Comparison of ENCODE assay signal across 1 cellular context in genomic region chr1:183567584-183567983, GRCh38.
TF ChIP-seq lines count a peak whose summit lies in the region.

No MANE protein-coding gene starts in this region.

TF ChIP-seq in K562, 482 proteins besides CTCF, POLR2A, EP300 and RAD21 (continued from another document and continues in another):
- no peak for TF ChIP-seq STAT6 (CRISPR knock-in tag; IDR thresholded peaks at IDR 0.05)
- TF ChIP-seq FOXA3 (CRISPR knock-in tag; conservative IDR thresholded peaks at IDR 0.05 in 1 of 2, IDR thresholded peaks at IDR 0.05 in 1 of 2), result no peak
- no peak for TF ChIP-seq GATA2 (CRISPR knock-in tag; IDR thresholded peaks at IDR 0.05)
- no peak for TF ChIP-seq GTF2E2 (tag; IDR thresholded peaks at IDR 0.05)
- no peak for TF ChIP-seq ZBTB33 (CRISPR knock-in tag; IDR thresholded peaks at IDR 0.05)
- peak; percentile 72 for TF ChIP-seq ATF7 (IDR thresholded peaks at IDR 0.05)
- TF ChIP-seq GATAD2B (IDR thresholded peaks at IDR 0.05; ENCODE audit: borderline replicate concordance), result no peak
- TF ChIP-seq ZBTB9 (CRISPR knock-in tag; IDR thresholded peaks at IDR 0.05), result no peak
- TF ChIP-seq ZFX (CRISPR knock-in tag; IDR thresholded peaks at IDR 0.05), result peak; percentile 25; the same call in 1 of the 2 replicates
- TF ChIP-seq ZFP36 (IDR thresholded peaks at IDR 0.05; ENCODE audit: low read depth, low read length, partially characterized antibody), result no peak
- no peak for TF ChIP-seq ZBED1 (IDR thresholded peaks at IDR 0.05)
- no peak for TF ChIP-seq STAG1 (CRISPR knock-in tag; IDR thresholded peaks at IDR 0.05; ENCODE audit: borderline replicate concordance)
- no peak for TF ChIP-seq ZNF785 (CRISPR knock-in tag; IDR thresholded peaks at IDR 0.05)
- no peak for TF ChIP-seq ZBTB1 (CRISPR knock-in tag; IDR thresholded peaks at IDR 0.05; ENCODE audit: borderline replicate concordance, low read depth)
- TF ChIP-seq THAP7 (CRISPR knock-in tag; IDR thresholded peaks at IDR 0.05), result no peak
- TF ChIP-seq DNMT1 (IDR thresholded peaks at IDR 0.05), result no peak
- no peak for TF ChIP-seq ZNF764 (CRISPR knock-in tag; IDR thresholded peaks at IDR 0.05; ENCODE audit: low read depth)
- no peak for TF ChIP-seq SNAPC5 (CRISPR knock-in tag; IDR thresholded peaks at IDR 0.05)
- TF ChIP-seq TSC22D4 (tag; IDR thresholded peaks at IDR 0.05), result no peak
- no peak for TF ChIP-seq ZNF146 (CRISPR knock-in tag; IDR thresholded peaks at IDR 0.05; ENCODE audit: unreplicated experiment)
- TF ChIP-seq CREBBP (IDR thresholded peaks at IDR 0.05; ENCODE audit: low read depth, low read length), result no peak
- no peak for TF ChIP-seq FOXP1 (CRISPR knock-in tag; IDR thresholded peaks at IDR 0.05)
- no peak for TF ChIP-seq NFRKB (IDR thresholded peaks at IDR 0.05; ENCODE audit: low read depth)
- no peak for TF ChIP-seq DEAF1 (CRISPR knock-in tag; IDR thresholded peaks at IDR 0.05)
- no peak for TF ChIP-seq ZKSCAN8 (CRISPR knock-in tag; IDR thresholded peaks at IDR 0.05)
- TF ChIP-seq POLR2G (IDR thresholded peaks at IDR 0.05; ENCODE audit: low read depth, low read length), result no peak
- TF ChIP-seq ATF2 (CRISPR knock-in tag; IDR thresholded peaks at IDR 0.05), result no peak
- TF ChIP-seq SETDB1 (IDR thresholded peaks at IDR 0.05; ENCODE audit: low read length), result no peak
- TF ChIP-seq HINFP (tag; conservative IDR thresholded peaks at IDR 0.05; ENCODE audit: low read depth), result no peak
- TF ChIP-seq ZKSCAN3 (CRISPR knock-in tag; IDR thresholded peaks at IDR 0.05), result no peak
- no peak for TF ChIP-seq ID3 (CRISPR knock-in tag; IDR thresholded peaks at IDR 0.05)
- peak; percentile 46; the same call in 1 of the 2 replicates for TF ChIP-seq ID3 (tag; IDR thresholded peaks at IDR 0.05)
- no peak for TF ChIP-seq CBX2 (IDR thresholded peaks at IDR 0.05; ENCODE audit: insufficient read depth, low read length, poor library complexity, severe bottlenecking)
- no peak for TF ChIP-seq FIP1L1 (IDR thresholded peaks at IDR 0.05; ENCODE audit: low read depth, low read length, poor library complexity, severe bottlenecking)
- no peak for TF ChIP-seq CHD2 (IDR thresholded peaks at IDR 0.05; ENCODE audit: low read depth, low read length)
- no peak for TF ChIP-seq CREB5 (CRISPR knock-in tag; IDR thresholded peaks at IDR 0.05)
- TF ChIP-seq GMEB1 (CRISPR knock-in tag; IDR thresholded peaks at IDR 0.05), result no peak
- no peak for TF ChIP-seq TCF7L2 (IDR thresholded peaks at IDR 0.05; ENCODE audit: low read depth, low read length)
- TF ChIP-seq CREB1 (IDR thresholded peaks at IDR 0.05), result no peak
- 0 out of 2 replicates have a peak, but pooled peaks have one; percentile 19 for TF ChIP-seq CREB1 (CRISPR knock-in tag; IDR thresholded peaks at IDR 0.05)
- TF ChIP-seq RUNX1 (IDR thresholded peaks at IDR 0.05; ENCODE audit: low read depth), result no peak
- no peak for TF ChIP-seq CEBPG (CRISPR knock-in tag; IDR thresholded peaks at IDR 0.05)
- no peak for TF ChIP-seq CEBPG (tag; conservative IDR thresholded peaks at IDR 0.05 in 1 of 2, IDR thresholded peaks at IDR 0.05 in 1 of 2)
- peak; percentile 51; the same call in 1 of the 2 replicates for TF ChIP-seq ZNF263 (CRISPR knock-in tag; IDR thresholded peaks at IDR 0.05; ENCODE audit: borderline replicate concordance)
- peak; percentile 85 for TF ChIP-seq MYNN (IDR thresholded peaks at IDR 0.05)
- no peak for TF ChIP-seq MYNN (CRISPR knock-in tag; IDR thresholded peaks at IDR 0.05)
- TF ChIP-seq TAF1 (IDR thresholded peaks at IDR 0.05; ENCODE audit: control insufficient read depth, extremely low read depth, insufficient read depth, low read length, severe bottlenecking), result no peak
- no peak for TF ChIP-seq THRB (CRISPR knock-in tag; conservative IDR thresholded peaks at IDR 0.05)
- no peak for TF ChIP-seq HNRNPL (IDR thresholded peaks at IDR 0.05; ENCODE audit: low read depth, low read length)
